Comparison of ENCODE assay signal across 2 cellular contexts in genomic region chr6:17277256-17277655, GRCh38.
TF ChIP-seq lines count a peak whose summit lies in the region.

No MANE protein-coding gene starts in this region.

TF ChIP-seq in HCT116, 20 proteins besides CTCF, POLR2A, EP300 and RAD21:
- no peak for TF ChIP-seq JUND (IDR thresholded peaks at IDR 0.05)
- TF ChIP-seq EGR1 (IDR thresholded peaks at IDR 0.05; ENCODE audit: low read depth) = no peak
- no peak for TF ChIP-seq SP1 (IDR thresholded peaks at IDR 0.05; ENCODE audit: low read depth)
- no peak for TF ChIP-seq SIN3A (IDR thresholded peaks at IDR 0.05; ENCODE audit: low read depth)
- no peak for TF ChIP-seq YY1 (IDR thresholded peaks at IDR 0.05; ENCODE audit: extremely low read depth, insufficient replicate concordance, low read depth, low read length)
- TF ChIP-seq FOSL1 (IDR thresholded peaks at IDR 0.05; ENCODE audit: low read depth) = no peak
- no peak for TF ChIP-seq ELF1 (IDR thresholded peaks at IDR 0.05; ENCODE audit: borderline replicate concordance, low read depth)
- TF ChIP-seq TCF7L2 (IDR thresholded peaks at IDR 0.05; ENCODE audit: borderline replicate concordance, extremely low read depth, insufficient read depth, insufficient read length) = no peak

TF ChIP-seq in K562, 482 proteins besides CTCF, POLR2A, EP300 and RAD21:
- TF ChIP-seq ZNF609 (CRISPR knock-in tag; IDR thresholded peaks at IDR 0.05; ENCODE audit: borderline replicate concordance) (no peak), ZFPM2 (CRISPR knock-in tag; IDR thresholded peaks at IDR 0.05) (no peak), TAF7 (tag; IDR thresholded peaks at IDR 0.05) (no peak), PTBP1 (IDR thresholded peaks at IDR 0.05; ENCODE audit: low read depth, low read length) (no peak), SRF (CRISPR knock-in tag; IDR thresholded peaks at IDR 0.05) (no peak), HNRNPUL1 (IDR thresholded peaks at IDR 0.05; ENCODE audit: low read length) (no peak), CBX2 (IDR thresholded peaks at IDR 0.05; ENCODE audit: insufficient read depth, low read length, poor library complexity, severe bottlenecking) (no peak), EP400 (IDR thresholded peaks at IDR 0.05) (no peak), ZNF197 (CRISPR knock-in tag; IDR thresholded peaks at IDR 0.05; ENCODE audit: low read depth) (no peak), NCOR1 (IDR thresholded peaks at IDR 0.05) (no peak), MLX (CRISPR knock-in tag; conservative IDR thresholded peaks at IDR 0.05) (no peak), ZNF57 (CRISPR knock-in tag; IDR thresholded peaks at IDR 0.05) (no peak), NKRF (IDR thresholded peaks at IDR 0.05; ENCODE audit: borderline replicate concordance) (no peak), FOXK2 (conservative IDR thresholded peaks at IDR 0.05 in 1 of 2, IDR thresholded peaks at IDR 0.05 in 1 of 2; ENCODE audit: low read depth in 2 of 2) (no peak), PRPF4 (IDR thresholded peaks at IDR 0.05; ENCODE audit: insufficient read depth, low read depth, low read length, poor library complexity, severe bottlenecking) (no peak), LARP7 (IDR thresholded peaks at IDR 0.05) (no peak), ZC3H4 (CRISPR knock-in tag; IDR thresholded peaks at IDR 0.05; ENCODE audit: borderline replicate concordance) (no peak), ZBTB33 (CRISPR knock-in tag; IDR thresholded peaks at IDR 0.05) (no peak)
